ENCODE assay signal across 23 cellular contexts in the genomic region with DNA sequence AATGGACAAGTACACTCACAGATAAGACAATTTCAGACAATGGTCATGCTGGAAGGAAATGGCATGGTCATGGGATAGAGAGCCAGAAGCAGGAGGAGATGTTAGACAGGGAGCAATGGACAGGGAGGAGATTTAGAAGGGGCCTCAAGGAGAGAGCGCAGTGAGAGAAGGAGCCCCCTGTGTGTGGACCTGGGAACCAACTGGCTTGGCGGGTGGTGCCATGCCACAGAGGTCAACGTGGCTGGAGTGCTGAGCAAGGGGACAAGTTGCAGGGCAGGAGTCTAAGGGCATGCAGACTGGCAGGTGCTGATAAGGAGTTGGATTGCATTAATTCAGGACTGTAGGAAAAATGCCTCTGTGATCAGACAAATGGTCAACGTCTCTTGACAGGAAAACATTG.
DNase-seq lines count a peak whose midpoint lies in the region; ATAC-seq, FAIRE-seq and TF ChIP-seq lines count a peak whose summit lies in the region.
"Had no signal": no experiment of that assay in that cellular context is flagged by ENCODE, and none has a peak within 500 bp of the region (broad histone marks: within the 10 kb centered on the region; RNA-seq: fewer than 3 reads in every experiment).

No MANE protein-coding gene starts in this region.

- no peak overlapping the region for H4K12ac ChIP-seq in trophoblast cell (ENCODE audit: low read depth, low read length)

- H3K27ac Mint-ChIP-seq in CD8-positive, alpha-beta memory T cell = no peak overlapping the region
- H3K27ac Mint-ChIP-seq: CD4-positive, alpha-beta T cell; H9 had no signal

- no peak for TF ChIP-seq CTCF in H1 (IDR thresholded peaks at IDR 0.05; ENCODE audit: control extremely low read depth in 1 of 3, insufficient read depth in 1 of 3, low read depth in 1 of 3, low read length in 3 of 3)
- no peak for TF ChIP-seq CTCF in HepG2 (CRISPR knock-in tag; IDR thresholded peaks at IDR 0.05)

- TF ChIP-seq EP300 in H1 (IDR thresholded peaks at IDR 0.05; ENCODE audit: borderline replicate concordance in 1 of 2, low read depth in 2 of 2, low read length in 2 of 2) = no peak
- no peak for TF ChIP-seq EP300 in HepG2 (IDR thresholded peaks at IDR 0.05; ENCODE audit: low read depth in 2 of 2, low read length in 2 of 2)
- TF ChIP-seq EP300 in HepG2 (CRISPR knock-in tag; IDR thresholded peaks at IDR 0.05; ENCODE audit: borderline replicate concordance) = no peak

- no peak overlapping the region for H4K91ac ChIP-seq in H1 (replicated peaks; ENCODE audit: insufficient read length, low read length)
- no peak overlapping the region for H4K91ac ChIP-seq in trophoblast cell (ENCODE audit: low read depth, low read length)

- H3K4me2 ChIP-seq in H1 (ENCODE audit: insufficient read depth in 1 of 2, low read depth in 2 of 2, low read length in 2 of 2) (no peak overlapping the region), HepG2 (ENCODE audit: low read depth, low read length) (no peak overlapping the region), trophoblast cell (ENCODE audit: low read length) (no peak overlapping the region)
- H3K4me2 ChIP-seq: BLaER1 treated with 17β-estradiol and CSF1 and Interleukin-3, amounts not matched to agents 10 nM and 100 nM had no signal

- peak; percentile 6 for DNase-seq in activated effector memory CD4-positive, alpha-beta T cell treated with anti-CD3 and anti-CD28 coated beads, Interleukin-2, amount 50 U/mL, for 16 hours
- DNase-seq in activated effector memory CD4-positive, alpha-beta T cell treated with Interleukin-2 at 50 U/mL for 16 hours = no peak
- DNase-seq in H1 (ENCODE audit: low read depth in 1 of 2, low spot score in 2 of 2) (no peak), HepG2 (ENCODE audit: low spot score) (no peak), trophoblast cell (no peak)
- DNase-seq in CD8-positive, alpha-beta memory T cell = no peak
- DNase-seq: BE2C; Calu3; CD4-positive, alpha-beta T cell; COR-L47; DMS53; GF-D8; GM23248; H9 had no signal

- no peak overlapping the region for H3K23ac ChIP-seq in H1 (ENCODE audit: insufficient read length)
- H3K23ac ChIP-seq in trophoblast cell (ENCODE audit: low read length) = no peak overlapping the region

- no peak overlapping the region for H3K4me3 Mint-ChIP-seq in CD8-positive, alpha-beta memory T cell
- H3K4me3 Mint-ChIP-seq: CD14-positive monocyte; CD4-positive, alpha-beta T cell; H9 had no signal

- H3K4me3 ChIP-seq in H1 (ENCODE audit: extremely low read depth in 1 of 4, insufficient read depth in 2 of 4, low read depth in 3 of 4, low read length in 4 of 4) (no peak overlapping the region), HepG2 (replicated peaks in 1 of 3; ENCODE audit: insufficient read depth in 1 of 3, low read depth in 2 of 3, low read length in 3 of 3) (no peak overlapping the region), trophoblast cell (ENCODE audit: low read depth, low read length) (peak overlapping the region; percentile 33)
- H3K4me3 ChIP-seq in CD8-positive, alpha-beta memory T cell (ENCODE audit: low read length) = no peak overlapping the region
- H3K4me3 ChIP-seq: BLaER1 treated with 17β-estradiol and CSF1 and Interleukin-3, amounts not matched to agents 10 nM and 100 nM; GM23248 had no signal

- no peak overlapping the region for H3K4ac ChIP-seq in H1 (replicated peaks; ENCODE audit: insufficient read length, low read depth, low read length)
- H3K4ac ChIP-seq in trophoblast cell (ENCODE audit: low read depth, low read length) = no peak overlapping the region

- intact Hi-C loops in HepG2 (cut with micrococcal nuclease; ENCODE audit: unreplicated experiment) = no loop called here

- H3K27ac ChIP-seq in H1 (ENCODE audit: low read depth, low read length) = no peak overlapping the region
- no peak overlapping the region for H3K27ac ChIP-seq in HepG2 (ENCODE audit: extremely low read length, insufficient read depth, low read length)
- H3K27ac ChIP-seq in trophoblast cell (ENCODE audit: low read depth, low read length) = no peak overlapping the region
- H3K27ac ChIP-seq in CD8-positive, alpha-beta memory T cell (ENCODE audit: low read depth, low read length) = no peak overlapping the region
- H3K27ac ChIP-seq: 22Rv1; BLaER1 treated with 17β-estradiol and CSF1 and Interleukin-3, amounts not matched to agents 10 nM and 100 nM; GM23248 had no signal

- H3K79me1 ChIP-seq in H1 (ENCODE audit: low read depth, low read length) (no peaks in the 10 kb centered on the region), trophoblast cell (ENCODE audit: low read length) (no peaks in the 10 kb centered on the region)

- in situ Hi-C loops in HepG2 (cut with HindIII; ENCODE audit: extremely low pct_ligation_motif_present, low pct_unique_long_range_greater_than_20kb) = no loop called here

- H2AFZ ChIP-seq in H1 (ENCODE audit: low read length) (no peak overlapping the region), HepG2 (ENCODE audit: low read length) (no peak overlapping the region), trophoblast cell (ENCODE audit: insufficient read depth, low read length, poor library complexity) (no peak overlapping the region)
- H2AFZ ChIP-seq: GM23248 had no signal

- no peak overlapping the region for H2BK20ac ChIP-seq in H1 (ENCODE audit: low read length)

- CTCF ChIA-PET in H1 (lab: Charles Lee; ENCODE audit: partially characterized antibody) = interaction anchor here (0.8 to 2.7 kb wide), 12 partner anchors 9 to 275 kb away, joined by 3 to 21 read pairs (median 4); no protein-coding TSS in a partner anchor
- CTCF ChIA-PET in HepG2 (lab: Yijun Ruan, JAX; ENCODE audit: low intra/inter-chr PET ratio, low total read pairs) = no interaction called here
- CTCF ChIA-PET in CD8-positive, alpha-beta memory T cell (lab: Charles Lee) = no interaction called here

- H3K36me3 ChIP-seq in H1 (ENCODE audit: control insufficient read depth in 2 of 4, insufficient read depth in 4 of 4, low read length in 3 of 4) = no peaks in the 10 kb centered on the region
- H3K36me3 ChIP-seq in HepG2 (replicated peaks in 1 of 2; ENCODE audit: control insufficient read depth in 1 of 2, insufficient read depth in 2 of 2, low read length in 2 of 2) = no peaks in the 10 kb centered on the region
- H3K36me3 ChIP-seq in trophoblast cell (ENCODE audit: control insufficient read depth in 1 of 2, insufficient read depth in 2 of 2, low read length in 2 of 2) = no peaks in the 10 kb centered on the region
- no peaks in the 10 kb centered on the region for H3K36me3 ChIP-seq in CD8-positive, alpha-beta memory T cell (ENCODE audit: insufficient read depth, low read length)
- H3K36me3 ChIP-seq: BE2C; BLaER1 treated with 17β-estradiol and CSF1 and Interleukin-3, amounts not matched to agents 10 nM and 100 nM had no signal

- peaks cover 0 to under 1% (median 0%) of the 10 kb centered on the region in 5 donors for H3K9me3 Mint-ChIP-seq in CD8-positive, alpha-beta memory T cell
- H3K9me3 Mint-ChIP-seq: CD4-positive, alpha-beta T cell had no signal

- H2BK12ac ChIP-seq in H1 (ENCODE audit: low read depth, low read length) (0 out of 2 replicates have a peak overlapping the region, but pooled peaks have one; percentile 21), trophoblast cell (ENCODE audit: low read length) (no peak overlapping the region)

- H2BK120ac ChIP-seq in H1 (replicated peaks; ENCODE audit: low read depth, low read length) = no peak overlapping the region
- H2BK120ac ChIP-seq in trophoblast cell (ENCODE audit: insufficient read depth, low read length, poor library complexity) = no peak overlapping the region

- H3K18ac ChIP-seq in H1 (ENCODE audit: extremely low read depth, low read length) = no peak overlapping the region
- H3K18ac ChIP-seq in trophoblast cell (ENCODE audit: low read length) = no peak overlapping the region

- H3K23me2 ChIP-seq in H1 (ENCODE audit: low read depth, low read length) = no peaks in the 10 kb centered on the region

- BruUV-seq in HepG2 (replicated peaks; lab: Mats Ljungman, UMichigan) = no TSS peak

- TF ChIP-seq RAD21 in H1 (IDR thresholded peaks at IDR 0.05 in 1 of 2, conservative IDR thresholded peaks at IDR 0.05 in 1 of 2; ENCODE audit: low read depth in 2 of 2, low read length in 2 of 2) (no peak), HepG2 (CRISPR knock-in tag; IDR thresholded peaks at IDR 0.05) (no peak)

- H3K27me3 ChIP-seq in H1 (replicated peaks in 1 of 4; ENCODE audit: control insufficient read depth in 3 of 4, extremely low read depth in 1 of 4, insufficient read depth in 3 of 4, low read length in 3 of 4) (no peaks in the 10 kb centered on the region; a peak in 1 of 7 replicates), HepG2 (ENCODE audit: control insufficient read depth in 1 of 2, insufficient read depth in 2 of 2, low read length in 2 of 2) (no peaks in the 10 kb centered on the region; a peak in 2 of 5 replicates), trophoblast cell (ENCODE audit: insufficient read depth, low read length) (no peaks in the 10 kb centered on the region)
- H3K27me3 ChIP-seq in CD8-positive, alpha-beta memory T cell (ENCODE audit: insufficient read depth, low read length, poor library complexity, severe bottlenecking) = no peaks in the 10 kb centered on the region
- H3K27me3 ChIP-seq: BE2C; BLaER1 treated with 17β-estradiol and CSF1 and Interleukin-3, amounts not matched to agents 10 nM and 100 nM had no signal

- H3K9me3 ChIP-seq in H1 (ENCODE audit: insufficient read depth in 2 of 2, low read depth in 1 of 2, low read length in 1 of 2) (no peaks in the 10 kb centered on the region), HepG2 (ENCODE audit: low read length) (no peaks in the 10 kb centered on the region), trophoblast cell (ENCODE audit: insufficient read depth, low read depth, low read length) (no peaks in the 10 kb centered on the region)
- no peaks in the 10 kb centered on the region for H3K9me3 ChIP-seq in CD8-positive, alpha-beta memory T cell (ENCODE audit: low read length)
- H3K9me3 ChIP-seq: BE2C had no signal

- no peak for FAIRE-seq in H1 (lab: Jason Lieb, UNC)
- no peak for FAIRE-seq in HepG2 (lab: Jason Lieb, UNC)
- FAIRE-seq: A204.1, GM12891, GM18507 had no signal

- H3K4me1 ChIP-seq in H1 (replicated peaks in 1 of 4; ENCODE audit: control insufficient read depth in 3 of 4, insufficient read depth in 4 of 4, low read length in 3 of 4) (peaks cover 0 to 2% (median 0%) of the 10 kb centered on the region in 4 experiments; a peak in 3 of 7 replicates), HepG2 (ENCODE audit: insufficient read depth, low read length) (no peaks in the 10 kb centered on the region), trophoblast cell (ENCODE audit: control insufficient read depth in 1 of 2, insufficient read depth in 2 of 2, low read length in 2 of 2) (no peaks in the 10 kb centered on the region)
- no peaks in the 10 kb centered on the region for H3K4me1 ChIP-seq in CD8-positive, alpha-beta memory T cell (ENCODE audit: insufficient read depth, low read length)
- H3K4me1 ChIP-seq: BE2C had no signal

- H4K8ac ChIP-seq in H1 (ENCODE audit: extremely low read depth, insufficient read depth, low read length) (no peak overlapping the region), trophoblast cell (ENCODE audit: low read depth, low read length) (no peak overlapping the region)

- POLR2A ChIA-PET in H1 (lab: Charles Lee; ENCODE audit: partially characterized antibody) = no interaction called here
- POLR2A ChIA-PET in HepG2 (lab: Yijun Ruan, JAX) = no interaction called here
- POLR2A ChIA-PET in CD8-positive, alpha-beta memory T cell (lab: Charles Lee) = no interaction called here

- H2BK15ac ChIP-seq in H1 (ENCODE audit: low read length) = no peak overlapping the region

- 91% methylated on average over 4 of the region's 4 CpGs; no CpG with 5 or more reads in 1 of the 2 experiments for WGBS in H1 (ENCODE audit: extremely low coverage in 1 of 2, insufficient coverage in 1 of 2, insufficient read length in 1 of 2, insufficient replicate concordance in 2 of 2, low coverage in 1 of 2, low lambda C conversion rate in 2 of 2, missing lambda C conversion rate in 1 of 2), 2 experiments
- WGBS in HepG2 (ENCODE audit: low lambda C conversion rate) = 31% methylated on average over 4 of the region's 4 CpGs
- WGBS in trophoblast cell (ENCODE audit: extremely low coverage, insufficient coverage, insufficient read length) = no CpG with 5 or more reads among the region's 4 CpGs

- H3K79me2 ChIP-seq in H1 (ENCODE audit: control insufficient read depth in 1 of 2, insufficient read depth in 2 of 2, low read length in 2 of 2) = no peaks in the 10 kb centered on the region
- no peaks in the 10 kb centered on the region for H3K79me2 ChIP-seq in HepG2 (ENCODE audit: insufficient read depth, low read length)
- no peaks in the 10 kb centered on the region for H3K79me2 ChIP-seq in trophoblast cell (ENCODE audit: control insufficient read depth, insufficient read depth, low read length, poor library complexity)

- no peak overlapping the region for H4K5ac ChIP-seq in H1 (ENCODE audit: insufficient read length, low read depth, low read length)

- H2BK5ac ChIP-seq in H1 (ENCODE audit: low read depth, low read length) = no peak overlapping the region
- H2BK5ac ChIP-seq in trophoblast cell (ENCODE audit: low read depth, low read length, poor library complexity) = no peak overlapping the region

- H3K36me3 Mint-ChIP-seq in CD8-positive, alpha-beta memory T cell = no peaks in the 10 kb centered on the region
- H3K36me3 Mint-ChIP-seq: CD14-positive monocyte had no signal

- TF ChIP-seq POLR2A in H1 (IDR thresholded peaks at IDR 0.05; ENCODE audit: control extremely low read depth in 1 of 2, low read depth in 2 of 2, low read length in 2 of 2) = no peak
- TF ChIP-seq POLR2A in HepG2 (IDR thresholded peaks at IDR 0.05; ENCODE audit: insufficient read depth in 1 of 2, low read depth in 2 of 2, low read length in 2 of 2) = no peak

- no peak overlapping the region for H2AK5ac ChIP-seq in H1 (ENCODE audit: low read depth, low read length)
- no peak overlapping the region for H2AK5ac ChIP-seq in trophoblast cell (ENCODE audit: low read length)

- H3K4me1 Mint-ChIP-seq in CD8-positive, alpha-beta memory T cell = peaks cover 0 to under 1% (median 0%) of the 10 kb centered on the region in 3 donors
- H3K4me1 Mint-ChIP-seq: CD14-positive monocyte had no signal

- no peak for ATAC-seq in HepG2
- ATAC-seq in GM18519 (IDR thresholded peaks at IDR 0.05; ENCODE audit: low FRiP score, unreplicated experiment) = no peak
- no peak for ATAC-seq in GM19467 (IDR thresholded peaks at IDR 0.05; ENCODE audit: unreplicated experiment)
- ATAC-seq: HCT116 had no signal

- H4K20me1 ChIP-seq in H1 (replicated peaks in 1 of 2; ENCODE audit: control insufficient read depth in 1 of 2, insufficient read depth in 2 of 2, low read length in 2 of 2) (no peaks in the 10 kb centered on the region), HepG2 (ENCODE audit: insufficient read depth, low read length) (no peaks in the 10 kb centered on the region)
- H4K20me1 ChIP-seq: BLaER1 treated with 17β-estradiol and CSF1 and Interleukin-3, amounts not matched to agents 10 nM and 100 nM had no signal

- H3K27me3 Mint-ChIP-seq in CD8-positive, alpha-beta memory T cell = peaks cover 8 to 25% of the 10 kb centered on the region in 2 donors

- H3K9ac ChIP-seq in H1 (replicated peaks in 1 of 4; ENCODE audit: extremely low read depth in 1 of 4, low read depth in 3 of 4, low read length in 3 of 4) = no peak overlapping the region
- no peak overlapping the region for H3K9ac ChIP-seq in HepG2 (ENCODE audit: insufficient read depth, low read depth, low read length)
- no peak overlapping the region for H3K9ac ChIP-seq in trophoblast cell (ENCODE audit: low read length)
- H3K9ac ChIP-seq: BLaER1 treated with 17β-estradiol and CSF1 and Interleukin-3, amounts not matched to agents 10 nM and 100 nM; GM23248 had no signal

- no peak overlapping the region for H3K56ac ChIP-seq in H1 (replicated peaks; ENCODE audit: insufficient read length, low read depth, low read length)

- H3K14ac ChIP-seq in H1 (ENCODE audit: insufficient read length) (no peak overlapping the region), trophoblast cell (ENCODE audit: low read length) (no peak overlapping the region)
